Comparison of ENCODE assay signal across 1 cellular context in genomic region chr10:84589526-84590205, GRCh38.
TF ChIP-seq lines count a peak whose summit lies in the region.

No MANE protein-coding gene starts in this region.

TF ChIP-seq in H1, 55 proteins besides CTCF, POLR2A, EP300 and RAD21:
- TF ChIP-seq GTF2F1 (IDR thresholded peaks at IDR 0.05; ENCODE audit: borderline replicate concordance, low read depth, low read length) (no peak), SP1 (IDR thresholded peaks at IDR 0.05; ENCODE audit: low read depth, low read length) (no peak), SP4 (IDR thresholded peaks at IDR 0.05; ENCODE audit: low read length) (no peak), POU5F1 (IDR thresholded peaks at IDR 0.05; ENCODE audit: low read depth, low read length) (no peak), NRF1 (IDR thresholded peaks at IDR 0.05; ENCODE audit: low read depth, low read length) (no peak), NANOG (IDR thresholded peaks at IDR 0.05; ENCODE audit: insufficient read depth, low read depth, low read length, poor library complexity, severe bottlenecking) (no peak), SP2 (IDR thresholded peaks at IDR 0.05; ENCODE audit: low read length) (no peak), RXRA (IDR thresholded peaks at IDR 0.05; ENCODE audit: insufficient read depth, low read depth, low read length) (no peak), CHD2 (IDR thresholded peaks at IDR 0.05; ENCODE audit: low read length) (no peak), USF2 (IDR thresholded peaks at IDR 0.05; ENCODE audit: low read length) (no peak), ZNF274 (IDR thresholded peaks at IDR 0.05; ENCODE audit: borderline replicate concordance, extremely low read depth, low read length) (no peak), E2F6 (IDR thresholded peaks at IDR 0.05) (no peak), GABPA (IDR thresholded peaks at IDR 0.05; ENCODE audit: borderline replicate concordance, insufficient read depth, low read length) (no peak), KDM4A (IDR thresholded peaks at IDR 0.05; ENCODE audit: low read depth, low read length, severe bottlenecking) (no peak), JUND (IDR thresholded peaks at IDR 0.05; ENCODE audit: low read length) (no peak), POLR2AphosphoS5 (IDR thresholded peaks at IDR 0.05; ENCODE audit: low read depth, low read length) (no peak), CHD7 (IDR thresholded peaks at IDR 0.05; ENCODE audit: insufficient replicate concordance, low read length) (no peak), CHD1 (IDR thresholded peaks at IDR 0.05; ENCODE audit: low read depth, low read length) (no peak)
